Comparison of ENCODE assay signal across 7 cellular contexts in the genomic region with DNA sequence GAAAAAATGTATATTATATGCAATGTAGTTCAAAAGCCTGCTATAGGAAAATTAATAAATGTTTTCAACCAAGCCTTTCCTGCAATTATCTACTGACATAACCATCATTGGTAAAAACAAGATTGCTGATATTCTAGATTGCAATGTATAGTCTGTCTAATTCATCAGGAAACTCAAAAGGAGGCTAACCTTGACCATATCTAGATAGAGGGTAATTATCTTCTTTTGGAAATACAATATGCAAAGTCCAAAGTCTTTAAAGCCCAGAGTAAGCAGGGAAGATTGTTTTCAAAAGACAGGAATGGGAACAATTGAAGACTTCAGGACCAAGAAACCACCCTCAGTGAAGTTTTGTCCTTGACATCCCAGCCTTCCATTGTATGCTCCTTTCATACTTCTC.
"Had no signal": no experiment of that assay in that cellular context is flagged by ENCODE, and none has a peak within 500 bp of the region (broad histone marks: within the 10 kb centered on the region; RNA-seq: fewer than 3 reads in every experiment).

No MANE protein-coding gene starts in this region.

- DNase-seq: H9, HCEC 1CT, IMR-90 had no signal

- FAIRE-seq: H54, HTR-8/SVneo, K562 had no signal

- H3K9me3 Mint-ChIP-seq: GM23338 had no signal

- H3K4me2 ChIP-seq: GM23338 had no signal

- H3K27ac Mint-ChIP-seq: GM23338, H9 had no signal

- ATAC-seq: GM23338, K562 had no signal

- H3K4me1 Mint-ChIP-seq: H9 had no signal

- H2AFZ ChIP-seq: GM23338 had no signal

- H3K4me3 Mint-ChIP-seq: GM23338, H9 had no signal

- H3K4me3 ChIP-seq: GM23338, K562 had no signal
